Comparison of ENCODE assay signal across 14 cellular contexts in genomic region chr1:214532070-214532469, GRCh38. TPM values are rescaled to one million over a fixed set of nuclear protein-coding genes. Genes with fewer than 3 reads are reported as not detected.
A peak's percentile ranks its signal among the peaks of the same experiment; 100 is the strongest.
DNase-seq lines count a peak whose midpoint lies in the region; ATAC-seq lines count a peak whose summit lies in the region.
"Had no signal": no experiment of that assay in that cellular context is flagged by ENCODE, and none has a peak within 500 bp of the region (broad histone marks: within the 10 kb centered on the region; RNA-seq: fewer than 3 reads in every experiment).

No MANE protein-coding gene starts in this region.

- no peaks in the 10 kb centered on the region for H3K27me3 ChIP-seq in neuronal stem cell (ENCODE audit: control insufficient read depth in 3 of 3, insufficient read depth in 3 of 3, low read depth in 1 of 3, low read length in 3 of 3)
- H3K27me3 ChIP-seq: BLaER1 had no signal

- H2BK15ac ChIP-seq in neuronal stem cell (ENCODE audit: low read length): no peak overlapping the region

- H3K4me2 ChIP-seq in neuronal stem cell (ENCODE audit: insufficient read depth, low read length, poor library complexity, severe bottlenecking): no peak overlapping the region
- H3K4me2 ChIP-seq: BLaER1 had no signal

- DNase-seq in Right ventricle myocardium inferior (ENCODE audit: missing footprints) (no peak), cardiac septum (ENCODE audit: low spot score) (no peak), SK-N-MC (ENCODE audit: low read depth, low spot score) (no peak), neuronal stem cell (ENCODE audit: low spot score) (no peak), DMS 273 (lab: John Stamatoyannopoulos, UW; ENCODE audit: unreplicated experiment) (no peak), T-helper 9 cell (no peak)
- DNase-seq: 8988T; AML-193; Caco-2; CD8-positive, alpha-beta memory T cell; GM23248 had no signal

- no peak overlapping the region for H2AK5ac ChIP-seq in neuronal stem cell (ENCODE audit: low read depth, low read length)

- H3K4ac ChIP-seq in neuronal stem cell (ENCODE audit: low read length): no peak overlapping the region

- peak overlapping the region; percentile 24; the same call in 1 of the 2 replicates for H3K4me3 ChIP-seq in SK-N-MC
- H3K4me3 ChIP-seq in neuronal stem cell (ENCODE audit: low read length in 2 of 2): no peak overlapping the region
- H3K4me3 ChIP-seq: BLaER1, GM23248 had no signal

- no peak overlapping the region for H2BK5ac ChIP-seq in neuronal stem cell (ENCODE audit: low read length)

- no CpG with 5 or more reads among the region's 9 CpGs for WGBS in neuronal stem cell (ENCODE audit: extremely low coverage in 2 of 2, insufficient read length in 2 of 2, insufficient replicate concordance in 1 of 2), 2 donors

- H3K18ac ChIP-seq in neuronal stem cell (ENCODE audit: low read length): peak overlapping the region; percentile 58

- no peak overlapping the region for H4K8ac ChIP-seq in neuronal stem cell (ENCODE audit: low read depth, low read length)

- H3K23ac ChIP-seq in neuronal stem cell (ENCODE audit: low read depth, low read length, poor library complexity): no peak overlapping the region

- peaks cover 4% of the 10 kb centered on the region for H3K79me1 ChIP-seq in neuronal stem cell (ENCODE audit: low read depth, low read length)

- intact Hi-C loops in Right ventricle myocardium inferior (cut with DNase I) (no loop called here), cardiac septum (cut with DNase I) (no loop called here)

- no peak overlapping the region for H4K91ac ChIP-seq in neuronal stem cell (ENCODE audit: low read depth, low read length, poor library complexity)

- H3K36me3 ChIP-seq in SK-N-MC (ENCODE audit: insufficient read depth, low read length) (no peaks in the 10 kb centered on the region), neuronal stem cell (replicated peaks in 1 of 2; ENCODE audit: control insufficient read depth in 2 of 2, insufficient read depth in 2 of 2, low read length in 2 of 2) (peaks cover 5 to 11% of the 10 kb centered on the region in 2 donors)
- H3K36me3 ChIP-seq: BLaER1 had no signal

- H3K27ac ChIP-seq in SK-N-MC (no peak overlapping the region), neuronal stem cell (replicated peaks; ENCODE audit: low read length) (no peak overlapping the region)
- H3K27ac ChIP-seq: BLaER1, GM23248 had no signal

- H3K4me1 ChIP-seq in neuronal stem cell (ENCODE audit: control insufficient read depth in 2 of 2, insufficient read depth in 1 of 2, low read depth in 1 of 2, low read length in 2 of 2): no peaks in the 10 kb centered on the region
- H3K4me1 ChIP-seq: BLaER1 had no signal

- H3K9ac ChIP-seq in SK-N-MC (ENCODE audit: insufficient read length) (no peak overlapping the region), neuronal stem cell (ENCODE audit: low read depth, low read length, poor library complexity) (peak overlapping the region; percentile 44)
- H3K9ac ChIP-seq: BLaER1, GM23248 had no signal

- peak overlapping the region; percentile 44 for H3K14ac ChIP-seq in neuronal stem cell (ENCODE audit: low read length)

- ATAC-seq in Right ventricle myocardium inferior: peak; percentile 60
- no peak for ATAC-seq in GM18517 (IDR thresholded peaks at IDR 0.05; ENCODE audit: unreplicated experiment)
- ATAC-seq: HCT116 had no signal

- H3K9me3 ChIP-seq in SK-N-MC (ENCODE audit: low read depth, low read length) (no peaks in the 10 kb centered on the region), neuronal stem cell (replicated peaks in 1 of 2; ENCODE audit: control insufficient read depth in 2 of 2, insufficient read depth in 1 of 2, low read depth in 1 of 2, low read length in 2 of 2) (peaks cover 2 to 6% of the 10 kb centered on the region in 2 donors)
- H3K9me3 ChIP-seq: Caco-2 had no signal

- H2BK120ac ChIP-seq in neuronal stem cell (ENCODE audit: low read depth, low read length): no peak overlapping the region

- H2AFZ ChIP-seq in neuronal stem cell (ENCODE audit: low read length): no peak overlapping the region
- H2AFZ ChIP-seq: GM23248 had no signal

- no peak overlapping the region for H2BK12ac ChIP-seq in neuronal stem cell (ENCODE audit: low read length)

RNA-seq across cellular contexts. Expression of gene PTPN14, which starts 19.3 kb away (rescaled TPM):
- total RNA-seq in Right ventricle myocardium inferior: 23.0 TPM
- total RNA-seq in cardiac septum: 67.7 TPM
- 10.2 TPM for polyA plus RNA-seq in neuronal stem cell (2013, experiment 1 of 2)
- polyA plus RNA-seq in neuronal stem cell (2013, experiment 2 of 2): 11.0 TPM
